24 cellular contexts compared by ENCODE assay signal in the genomic region with DNA sequence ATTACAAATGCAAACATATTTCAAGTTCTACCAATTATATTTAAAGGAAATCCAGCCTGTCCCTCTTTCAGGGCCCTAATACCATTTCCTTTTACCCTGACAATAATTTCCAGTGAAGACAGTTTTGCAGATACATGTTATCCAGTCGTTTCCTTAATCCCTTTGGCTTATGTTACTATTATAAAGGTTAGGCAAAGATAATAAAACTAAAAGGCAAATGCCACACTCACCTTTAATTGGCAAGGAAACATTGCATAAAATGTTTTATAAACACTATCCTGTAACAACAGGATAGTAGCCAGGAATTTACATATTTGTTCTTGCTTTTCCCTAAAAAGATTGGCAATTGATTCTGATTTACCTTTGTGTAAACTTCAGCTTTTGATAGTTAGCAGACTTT.
"Had no signal": no experiment of that assay in that cellular context is flagged by ENCODE, and none has a peak within 500 bp of the region (broad histone marks: within the 10 kb centered on the region; RNA-seq: fewer than 3 reads in every experiment).

No MANE protein-coding gene starts in this region.

- H3K9ac ChIP-seq: SK-N-SH had no signal

- DNase-seq: IMR-90, Karpas-422, KG1, MV-4-11, NCI-H1048, NCI-H1105, NCI-H1417, NCI-H1436 treated with DMSO at 0.1 percent for 48 hours, NCI-H1694, NCI-H187 treated with DMSO at 0.1 percent for 48 hours, NCI-H2029 treated with DMSO at 0.1 percent for 48 hours, NCI-H2107, NCI-H226, NCI-H446, NCI-H524, NCI-H526 treated with DMSO at 0.1 percent for 48 hours, NCI-H748 treated with DMSO at 0.1 percent for 48 hours, SHP77, SK-N-SH, SW 1271, T-helper 1 cell had no signal

- H3K9me2 ChIP-seq: SK-N-SH had no signal

- H3K27ac ChIP-seq: RWPE1 had no signal

- H3K4me2 ChIP-seq: SK-N-SH had no signal

- H3K9me3 ChIP-seq: SK-N-SH had no signal

- ATAC-seq: HepG2, Panc1 had no signal
